ENCODE assay signal across 25 cellular contexts in the genomic region with DNA sequence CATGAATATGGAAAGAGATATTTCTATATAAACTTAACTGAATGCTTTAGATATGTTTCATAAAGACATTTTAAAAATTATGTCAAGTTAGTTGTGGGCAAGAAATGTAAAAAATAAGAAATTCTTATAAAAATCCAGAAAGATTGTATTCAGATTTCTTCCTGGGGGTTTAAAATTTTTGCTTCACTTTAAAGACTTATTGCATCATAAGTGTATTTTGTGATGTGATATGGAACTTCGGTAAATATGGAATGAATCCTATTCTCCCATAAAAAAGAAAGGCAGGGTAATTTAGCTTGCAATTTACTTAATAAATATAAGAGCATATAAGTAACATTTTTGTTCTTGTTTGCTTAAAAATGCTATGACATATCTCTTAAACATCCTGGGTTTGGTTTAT.
"Had no signal": no experiment of that assay in that cellular context is flagged by ENCODE, and none has a peak within 500 bp of the region (broad histone marks: within the 10 kb centered on the region; RNA-seq: fewer than 3 reads in every experiment).

No MANE protein-coding gene starts in this region.

- FAIRE-seq: endometrium, islet of Langerhans, keratinocyte had no signal

- H3K4me1 ChIP-seq: colonic mucosa, esophagus squamous epithelium, gastrocnemius medialis, heart right ventricle, left lung, lower lobe of right lung had no signal

- H3K27me3 ChIP-seq: colonic mucosa, esophagus squamous epithelium, gastrocnemius medialis, left lung had no signal

- H3K9me3 ChIP-seq: colonic mucosa, esophagus squamous epithelium, gastrocnemius medialis, heart right ventricle, left lung, lower lobe of right lung, mucosa of descending colon had no signal

- DNase-seq: colonic mucosa; cortex of kidney; effector CD8-positive, alpha-beta T cell; effector memory CD8-positive, alpha-beta T cell; endodermal cell; erythroblast; esophagus squamous epithelium; foreskin melanocyte; gastrocnemius medialis; glutamatergic neuron; head of caudate nucleus; heart right ventricle; hippocampal formation; left cardiac atrium; left lung; left ventricle myocardium superior; lower lobe of right lung; mesenchymal stem cell; mucosa of descending colon; naive B cell had no signal

- H3K27ac ChIP-seq: colonic mucosa, epithelial cell of prostate, esophagus squamous epithelium, gastrocnemius medialis, heart right ventricle, left lung, lower lobe of right lung had no signal

- H3K4me3 ChIP-seq: colonic mucosa, esophagus squamous epithelium, gastrocnemius medialis, heart right ventricle, left lung, lower lobe of right lung, mucosa of descending colon had no signal

- ATAC-seq: effector memory CD8-positive, alpha-beta T cell; esophagus mucosa; gastrocnemius medialis; heart right ventricle; left cardiac atrium; left lung; left ventricle myocardium superior; lower lobe of right lung; mucosa of descending colon had no signal

- H3K36me3 ChIP-seq: colonic mucosa, esophagus squamous epithelium, gastrocnemius medialis, heart right ventricle, left lung, lower lobe of right lung had no signal
